8 cellular contexts compared by ENCODE assay signal in the genomic region with DNA sequence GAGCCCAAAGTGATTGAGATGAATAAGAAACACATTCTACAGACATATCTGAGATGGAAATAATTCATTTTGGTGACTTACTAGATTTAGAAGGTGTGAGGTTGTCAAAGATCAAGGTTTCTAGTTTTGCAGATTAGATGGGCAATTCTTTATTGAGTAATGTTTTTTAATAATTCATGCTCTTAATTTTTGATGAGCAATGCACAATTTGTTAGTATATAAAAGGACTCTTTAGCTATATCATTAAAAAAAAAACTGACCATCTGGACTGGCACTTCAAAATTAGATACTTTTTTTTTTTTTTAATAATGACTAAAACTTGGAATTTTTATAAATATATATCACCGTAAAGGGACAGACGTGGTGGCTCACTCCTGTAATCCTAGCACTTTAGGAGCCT.
"Had no signal": no experiment of that assay in that cellular context is flagged by ENCODE, and none has a peak within 500 bp of the region (broad histone marks: within the 10 kb centered on the region; RNA-seq: fewer than 3 reads in every experiment).

No MANE protein-coding gene starts in this region.

- H3K4me3 ChIP-seq: GM23248, HAP-1 had no signal

- H2AFZ ChIP-seq: GM23248 had no signal

- DNase-seq: GM23248, GOT3, H7, HFFc6, KG1 had no signal

- H3K9ac ChIP-seq: GM23248 had no signal

- H3K27ac ChIP-seq: GM23248, HL-60 had no signal

- H3K4me1 ChIP-seq: HAP-1 had no signal

- ATAC-seq: HCT116 had no signal

- H3K36me3 ChIP-seq: HAP-1 had no signal

- H3K9me3 ChIP-seq: HAP-1 had no signal
